Comparison of ENCODE assay signal across 8 cellular contexts in genomic region chr6:125995972-125996580, GRCh38. TPM values are rescaled to one million over a fixed set of nuclear protein-coding genes. Genes with fewer than 3 reads are reported as not detected.
DNase-seq lines count a peak whose midpoint lies in the region; ATAC-seq, FAIRE-seq and TF ChIP-seq lines count a peak whose summit lies in the region.

No MANE protein-coding gene starts in this region.

- ATAC-seq in GM23338 = peak; percentile 91

- H3K36me3 ChIP-seq in GM23338 (ENCODE audit: insufficient read depth) (peaks cover 12% of the 10 kb centered on the region; the same call in 1 of the 2 replicates), osteoblast (ENCODE audit: insufficient read depth, low read length) (peaks cover 8% of the 10 kb centered on the region), transverse colon (peaks cover 0 to 17% (median 3%) of the 10 kb centered on the region in 4 donors)

- H2AFZ ChIP-seq in GM23338 = no peak overlapping the region
- no peak overlapping the region for H2AFZ ChIP-seq in osteoblast (ENCODE audit: low read length)

- in situ Hi-C loops in transverse colon (cut with MboI; ENCODE audit: low pct_ligation_motif_present in 1 of 4, low pct_unique_long_range_greater_than_20kb in 1 of 4, low sequenced_read_pairs in 3 of 4) = loop anchor here in 1 of 4 donors (10.0 kb wide), 1 partner anchor 691 kb away; the partner anchor contains the start of gene HDDC2

- TF ChIP-seq CTCF in GM23338 (conservative IDR thresholded peaks at IDR 0.05; ENCODE audit: low read depth in 2 of 2) (peak; percentile 87 to 98), osteoblast (IDR thresholded peaks at IDR 0.05; ENCODE audit: extremely low read depth, low read depth, low read length) (peak; percentile 98), transverse colon (IDR thresholded peaks at IDR 0.05) (peak; percentile 85 to 97 (median 93))

- H3K4me2 ChIP-seq in GM23338 (no peak overlapping the region), osteoblast (ENCODE audit: insufficient read depth, low read length) (peak overlapping the region; percentile 59)

- H3K9me2 ChIP-seq in GM23338 (ENCODE audit: insufficient read depth) = no peaks in the 10 kb centered on the region

- WGBS in transverse colon (ENCODE audit: low coverage in 1 of 2), 2 donors = 7 to 8% methylated on average over 8 of the region's 8 CpGs

- H4K20me1 ChIP-seq in GM23338 (replicated peaks; ENCODE audit: insufficient read depth) = peaks cover 9% of the 10 kb centered on the region
- no peaks in the 10 kb centered on the region for H4K20me1 ChIP-seq in osteoblast (ENCODE audit: insufficient read depth, low read length)

- TF ChIP-seq POLR2A in transverse colon (IDR thresholded peaks at IDR 0.05) = no peak

- H3K4me3 ChIP-seq in GM23338 = no peak overlapping the region
- no peak overlapping the region for H3K4me3 ChIP-seq in osteoblast (ENCODE audit: insufficient read depth, low read length)
- H3K4me3 ChIP-seq in transverse colon = peak overlapping the region in 1 of 4 donors; percentile 4

- H3K36me3 Mint-ChIP-seq in GM23338 (ENCODE audit: low read depth) = peaks cover 36% of the 10 kb centered on the region

- H3K4me1 ChIP-seq in GM23338 (ENCODE audit: insufficient read depth) (no peaks in the 10 kb centered on the region), osteoblast (ENCODE audit: insufficient read depth, low read length) (no peaks in the 10 kb centered on the region), transverse colon (peaks cover 0 to 28% (median 9%) of the 10 kb centered on the region in 4 donors)

- H3K4me1 Mint-ChIP-seq in GM23338 = peaks cover 3% of the 10 kb centered on the region; the same call in 1 of the 3 replicates

- intact Hi-C loops in transverse colon (cut with DNase I; ENCODE audit: low total_unique reads) = no loop called here

- no peak overlapping the region for H3K27ac Mint-ChIP-seq in GM23338

- no peaks in the 10 kb centered on the region for H3K9me3 ChIP-seq in osteoblast (ENCODE audit: low read depth, low read length)
- no peaks in the 10 kb centered on the region for H3K9me3 ChIP-seq in transverse colon

- H3F3A ChIP-seq in GM23338 (replicated peaks; ENCODE audit: low read depth) = no peaks in the 10 kb centered on the region

- DNase-seq in GM23338 (ENCODE audit: low spot score) (peak; percentile 83), Kasumi-1 (lab: John Stamatoyannopoulos, UW) (peak; percentile 71 to 75), RPMI7951 (ENCODE audit: low read depth) (peak; percentile 61), fibroblast of the conjunctiva (ENCODE audit: low read depth) (peak; percentile 42), osteoblast (ENCODE audit: insufficient read length, low spot score, missing footprints) (peak; percentile 2), transverse colon (peak; percentile 67)
- peak; percentile 36 to 38 for DNase-seq in activated T-helper 1 cell treated with anti-CD3 and anti-CD28 coated beads, Interleukin-2, amount 50 U/mL, for 16 hours (ENCODE audit: low read depth in 1 of 2, low spot score in 1 of 2)

- H3K27ac ChIP-seq in GM23338 (ENCODE audit: low read depth) = no peak overlapping the region
- H3K27ac ChIP-seq in osteoblast (ENCODE audit: low read depth, low read length) = no peak overlapping the region
- no peak overlapping the region for H3K27ac ChIP-seq in transverse colon

- H3K27me3 ChIP-seq in GM23338 (ENCODE audit: insufficient read depth) (no peaks in the 10 kb centered on the region), osteoblast (ENCODE audit: insufficient read depth, low read length) (no peaks in the 10 kb centered on the region), transverse colon (no peaks in the 10 kb centered on the region)

- FAIRE-seq in G401.6 (lab: Jason Lieb, UNC) = peak; percentile 94

- H3K9me3 Mint-ChIP-seq in GM23338 = no peaks in the 10 kb centered on the region

- TF ChIP-seq EP300 in transverse colon (IDR thresholded peaks at IDR 0.05; ENCODE audit: low read depth) = no peak

- H3K79me2 ChIP-seq in GM23338 (replicated peaks; ENCODE audit: insufficient read depth) = peaks cover 43% of the 10 kb centered on the region
- peaks cover 16% of the 10 kb centered on the region for H3K79me2 ChIP-seq in osteoblast (ENCODE audit: insufficient read depth, low read length)

- no peaks in the 10 kb centered on the region for H3K27me3 Mint-ChIP-seq in GM23338 (ENCODE audit: insufficient read depth, low read depth, poor library complexity)

- no peak overlapping the region for H3K4me3 Mint-ChIP-seq in GM23338

TF ChIP-seq in GM23338, 12 proteins besides CTCF, POLR2A, EP300 and RAD21 (continues in another document):
- TF ChIP-seq STAT1 (IDR thresholded peaks at IDR 0.05; ENCODE audit: unreplicated experiment) (no peak), JUNB (IDR thresholded peaks at IDR 0.05; ENCODE audit: unreplicated experiment) (no peak), ETS1 (IDR thresholded peaks at IDR 0.05) (no peak), POLR2AphosphoS5 (IDR thresholded peaks at IDR 0.05; ENCODE audit: low read depth) (no peak), REST (IDR thresholded peaks at IDR 0.05; ENCODE audit: unreplicated experiment) (no peak), EZH2 (IDR thresholded peaks at IDR 0.05; ENCODE audit: low read depth, unreplicated experiment) (no peak), NANOG (IDR thresholded peaks at IDR 0.05; ENCODE audit: borderline replicate concordance) (no peak), EZH2phosphoT487 (IDR thresholded peaks at IDR 0.05; ENCODE audit: unreplicated experiment) (no peak), CREB1 (CRISPR knock-in tag; IDR thresholded peaks at IDR 0.05; ENCODE audit: low read depth) (no peak), ZNF331 (CRISPR knock-in tag; IDR thresholded peaks at IDR 0.05; ENCODE audit: low read depth) (no peak)

RNA-seq across cellular contexts. Expression of gene TRMT11, which starts 9.7 kb away (rescaled TPM):
- total RNA-seq in GM23338 (2014; rRNA removed; shearing (Covaris generic)) = 44.5 and 49.5 TPM in 2 replicates
- polyA plus RNA-seq in GM23338 (2016; fragmentation: Nextera tagmentation; extraction: Ambion mirVana) = 41.9 and 50.9 TPM in 2 replicates
- total RNA-seq in RPMI7951 (2014; rRNA removed; shearing (Covaris generic)) = 27.0 and 28.6 TPM in 2 replicates
- total RNA-seq in osteoblast = 26.8 and 27.1 TPM in 2 replicates
- total RNA-seq in transverse colon = 100 to 1,000 TPM in 1 of 4 donors, 10 to 100 TPM in 3; 23.6 to 152 (median 28.9) TPM

RNA-seq across cellular contexts. Expression of gene HINT3, which starts 39.5 kb away (rescaled TPM):
- total RNA-seq in GM23338 (2014; rRNA removed; shearing (Covaris generic)) = 8.0 and 10.3 TPM in 2 replicates
- 1.8 and 1.9 TPM in 2 replicates for polyA plus RNA-seq in GM23338 (2016; fragmentation: Nextera tagmentation; extraction: Ambion mirVana)
- 16.1 and 17.7 TPM in 2 replicates for total RNA-seq in RPMI7951 (2014; rRNA removed; shearing (Covaris generic))
- 30.4 and 32.4 TPM in 2 replicates for total RNA-seq in osteoblast
- 10 to 100 TPM; 23.5 to 35.2 (median 30.7) TPM for total RNA-seq in transverse colon

Comparison
In these comparisons a context has a peak if more than half of its experiments do, and no peak if none do; other contexts are left out.
1. DNase-seq: peak in every context shown above with its lines; median percentile 83 in GM23338; 73 in Kasumi-1; 67 in transverse colon; 61 in RPMI7951; 42 in fibroblast of the conjunctiva; 37 in activated T-helper 1 cell treated with anti-CD3 and anti-CD28 coated beads, Interleukin-2, amount 50 U/mL, for 16 hours; 2 in osteoblast.